ENCODE assay signal across 29 cellular contexts in the genomic region with DNA sequence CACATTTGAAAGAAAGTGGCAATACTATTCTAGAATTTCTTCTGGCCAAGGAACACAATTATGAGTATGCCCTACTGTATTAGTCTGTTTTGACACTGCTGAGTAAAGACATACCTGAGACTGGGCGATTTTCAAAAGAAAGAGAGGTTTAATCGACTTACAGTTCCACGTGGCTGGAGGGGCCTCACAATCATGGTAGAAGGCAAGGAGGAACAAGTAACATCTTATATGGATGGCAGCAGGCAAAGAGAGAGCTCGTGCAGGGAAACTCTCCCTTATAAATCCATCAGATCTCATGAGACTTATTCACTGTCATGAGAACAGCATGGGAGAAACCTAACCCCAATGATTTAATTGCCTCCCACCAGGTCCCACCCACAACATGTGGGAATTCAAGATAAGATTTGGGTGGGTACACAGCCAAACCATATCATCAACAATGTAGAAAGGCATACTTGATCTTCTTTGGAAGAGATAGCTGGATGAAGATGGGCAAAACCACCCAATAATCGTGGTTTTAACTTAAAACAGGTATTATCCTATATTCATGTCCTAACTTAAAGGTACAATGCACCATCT.
"Had no signal": no experiment of that assay in that cellular context is flagged by ENCODE, and none has a peak within 500 bp of the region (broad histone marks: within the 10 kb centered on the region; RNA-seq: fewer than 3 reads in every experiment).

No MANE protein-coding gene starts in this region.

- H3K4me1 Mint-ChIP-seq: activated CD4-positive, alpha-beta T cell treated with anti-CD3 and anti-CD28 coated beads, Interleukin-2, amount 10 ng/mL, durations not matched to agents 7 days and 5 days; brain had no signal

- H3K36me3 Mint-ChIP-seq: activated naive CD8-positive, alpha-beta T cell; brain; WTC11 had no signal

- H3K9me3 Mint-ChIP-seq: activated CD4-positive, alpha-beta memory T cell treated with anti-CD3 and anti-CD28 coated beads, Interleukin-2, amount 10 ng/mL, durations not matched to agents 7 days and 5 days; WTC11 had no signal

- H3K27ac ChIP-seq: breast epithelium, cardiac muscle cell, colonic mucosa, epithelial cell of prostate, VCaP had no signal

- DNase-seq: activated CD4-positive, alpha-beta memory T cell treated with anti-CD3 and anti-CD28 coated beads, Interleukin-2, amount 10 ng/mL, durations not matched to agents 7 days and 5 days; activated CD4-positive, alpha-beta T cell treated with anti-CD3 and anti-CD28 coated beads for 1 hour; activated CD4-positive, alpha-beta T cell treated with anti-CD3 and anti-CD28 coated beads for 4 hours; activated CD4-positive, alpha-beta T cell treated with anti-CD3 and anti-CD28 coated beads, Interleukin-2, amount 10 ng/mL, durations not matched to agents 7 days and 5 days; activated CD4-positive, alpha-beta T cell treated with anti-CD3 and anti-CD28 coated beads, Interleukin-2, amount 50 U/mL, for 4 hours; activated CD8-positive, alpha-beta memory T cell treated with anti-CD3 and anti-CD28 coated beads, Interleukin-2, amount 50 U/mL, for 48 hours; activated gamma-delta T cell; activated naive CD4-positive, alpha-beta T cell treated with anti-CD3 and anti-CD28 coated beads, Interleukin-2, amount 50 U/mL, for 16 hours; activated naive CD4-positive, alpha-beta T cell treated with Interleukin-2 at 50 U/mL for 16 hours; activated T-cell treated with anti-CD3 and anti-CD28 coated beads for 4 hours; activated T-cell treated with anti-CD3 and anti-CD28 coated beads, Interleukin-2, amount 50 U/mL, for 24 hours; activated T-cell treated with anti-CD3 and anti-CD28 coated beads, Interleukin-2, amount 50 U/mL, for 72 hours; amygdala; aorta; cerebellar nuclear complex; colonic mucosa; effector CD8-positive, alpha-beta T cell; head of caudate nucleus had no signal

- H3K9me3 ChIP-seq: breast epithelium, colonic mucosa had no signal

- H3K27me3 Mint-ChIP-seq: activated CD4-positive, alpha-beta memory T cell treated with anti-CD3 and anti-CD28 coated beads, Interleukin-2, amount 10 ng/mL, durations not matched to agents 7 days and 5 days; activated CD4-positive, alpha-beta T cell treated with anti-CD3 and anti-CD28 coated beads, Interleukin-2, amount 10 ng/mL, durations not matched to agents 7 days and 5 days; activated naive CD8-positive, alpha-beta T cell; activated T-cell treated with anti-CD3 and anti-CD28 coated beads, Interleukin-2, amount 50 U/mL, for 24 hours had no signal

- H3K36me3 ChIP-seq: breast epithelium, cardiac muscle cell, colonic mucosa had no signal

- H3K27me3 ChIP-seq: breast epithelium, cardiac muscle cell, colonic mucosa had no signal

- H3K4me3 Mint-ChIP-seq: activated CD4-positive, alpha-beta memory T cell treated with anti-CD3 and anti-CD28 coated beads, Interleukin-2, amount 10 ng/mL, durations not matched to agents 7 days and 5 days; activated CD4-positive, alpha-beta T cell treated with anti-CD3 and anti-CD28 coated beads, Interleukin-2, amount 10 ng/mL, durations not matched to agents 7 days and 5 days; activated naive CD8-positive, alpha-beta T cell; activated T-cell treated with anti-CD3 and anti-CD28 coated beads, Interleukin-2, amount 50 U/mL, for 24 hours; activated T-cell treated with anti-CD3 and anti-CD28 coated beads, Interleukin-2, amount 50 U/mL, for 72 hours; brain; WTC11 had no signal

- H3K4me1 ChIP-seq: breast epithelium, colonic mucosa had no signal

- ATAC-seq: activated T-cell treated with anti-CD3 and anti-CD28 coated beads, Interleukin-2, amount 50 U/mL, for 72 hours; esophagus mucosa; WTC11 had no signal

- FAIRE-seq: endothelial cell of umbilical vein, frontal cortex, TTC549 had no signal

- H3K27ac Mint-ChIP-seq: activated CD4-positive, alpha-beta memory T cell treated with anti-CD3 and anti-CD28 coated beads, Interleukin-2, amount 10 ng/mL, durations not matched to agents 7 days and 5 days; activated CD4-positive, alpha-beta T cell treated with anti-CD3 and anti-CD28 coated beads, Interleukin-2, amount 10 ng/mL, durations not matched to agents 7 days and 5 days; activated naive CD8-positive, alpha-beta T cell; activated T-cell treated with anti-CD3 and anti-CD28 coated beads, Interleukin-2, amount 50 U/mL, for 24 hours; activated T-cell treated with anti-CD3 and anti-CD28 coated beads, Interleukin-2, amount 50 U/mL, for 72 hours; brain; WTC11 had no signal

- H3K4me3 ChIP-seq: cardiac muscle cell, colonic mucosa had no signal
